Comparison of ENCODE assay signal across 16 cellular contexts in the genomic region with DNA sequence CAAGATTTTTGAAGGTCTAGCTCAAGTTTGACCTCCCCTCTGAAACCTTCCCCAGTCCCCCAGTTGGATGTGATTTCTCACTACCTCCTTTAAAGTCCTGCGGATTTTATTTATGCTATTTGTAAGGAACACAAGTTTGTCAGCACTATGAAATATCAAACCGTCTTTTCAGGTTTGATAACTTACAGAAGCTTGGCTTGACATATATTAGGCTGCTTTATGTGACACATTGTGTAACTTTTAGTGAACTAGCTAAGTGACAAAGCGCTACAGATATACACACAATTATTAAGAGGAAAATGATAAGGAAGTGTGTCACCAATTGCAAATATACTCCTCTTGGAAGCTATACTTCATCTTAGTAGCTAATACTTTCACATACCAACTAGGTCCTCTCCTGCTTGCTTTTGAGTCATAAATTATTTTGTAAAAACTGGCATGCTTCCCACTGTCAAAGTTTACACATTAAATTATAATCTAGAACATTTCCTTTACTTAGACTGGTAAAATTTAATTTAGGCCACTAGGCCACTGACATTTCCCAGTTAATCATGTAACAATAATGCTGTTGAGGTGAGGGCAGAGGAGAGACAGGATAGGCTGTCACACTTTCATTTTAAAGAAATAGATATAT.
"Had no signal": no experiment of that assay in that cellular context is flagged by ENCODE, and none has a peak within 500 bp of the region (broad histone marks: within the 10 kb centered on the region; RNA-seq: fewer than 3 reads in every experiment).

No MANE protein-coding gene starts in this region.

- FAIRE-seq: kidney, pancreas had no signal

- H3K9me3 ChIP-seq: adrenal gland, pancreas had no signal

- H3K27ac Mint-ChIP-seq: activated B cell treated with CpG ODN at 0.5 μM for 24 hours; activated naive CD4-positive, alpha-beta T cell treated with anti-CD3 and anti-CD28 coated beads for 36 hours; activated T-helper 17 cell treated with anti-CD3 and anti-CD28 coated beads, Interleukin-2, amount 50 U/mL, for 72 hours; dendritic cell treated with granulocyte-macrophage colony-stimulating factor and Interleukin-4, amounts not matched to agents 40 ng/mL and 50 ng/mL, for 4 days; effector memory CD8-positive, alpha-beta T cell; nephron progenitor cell; T-helper 1 cell treated with Interleukin-12 subunit alpha and Interleukin-12 subunit beta and Interleukin-4 antibody, amounts not matched to agents 30 μg/mL and 1 μg/mL, for 36 hours had no signal

- H3K4me1 Mint-ChIP-seq: activated B cell treated with CpG ODN at 0.5 μM for 24 hours; activated T-helper 17 cell treated with anti-CD3 and anti-CD28 coated beads, Interleukin-2, amount 50 U/mL, for 72 hours; central memory CD8-positive, alpha-beta T cell; nephron progenitor cell had no signal

- H3K4me3 Mint-ChIP-seq: activated B cell treated with CpG ODN at 0.5 μM for 24 hours; activated naive CD4-positive, alpha-beta T cell treated with anti-CD3 and anti-CD28 coated beads for 36 hours; activated T-helper 17 cell treated with anti-CD3 and anti-CD28 coated beads, Interleukin-2, amount 50 U/mL, for 72 hours; central memory CD8-positive, alpha-beta T cell; dendritic cell treated with granulocyte-macrophage colony-stimulating factor and Interleukin-4, amounts not matched to agents 40 ng/mL and 50 ng/mL, for 4 days; effector memory CD8-positive, alpha-beta T cell; nephron progenitor cell; T-helper 1 cell treated with Interleukin-12 subunit alpha and Interleukin-12 subunit beta and Interleukin-4 antibody, amounts not matched to agents 30 μg/mL and 1 μg/mL, for 36 hours had no signal

- H3K27me3 Mint-ChIP-seq: activated B cell treated with CpG ODN at 0.5 μM for 24 hours; activated T-helper 17 cell treated with anti-CD3 and anti-CD28 coated beads, Interleukin-2, amount 50 U/mL, for 72 hours; central memory CD8-positive, alpha-beta T cell; dendritic cell treated with granulocyte-macrophage colony-stimulating factor and Interleukin-4, amounts not matched to agents 40 ng/mL and 50 ng/mL, for 4 days; effector memory CD8-positive, alpha-beta T cell had no signal

- DNase-seq: activated B cell treated with CpG ODN at 0.5 μM for 24 hours; activated CD4-positive, alpha-beta T cell treated with anti-CD3 and anti-CD28 coated beads, Interleukin-2, amount 50 U/mL, for 1 hour; activated naive CD4-positive, alpha-beta T cell treated with anti-CD3 and anti-CD28 coated beads for 36 hours; activated T-cell treated with anti-CD3 and anti-CD28 coated beads for 4 hours; adrenal gland; effector memory CD8-positive, alpha-beta T cell; foreskin keratinocyte; kidney; left ventricle myocardium superior; nephron progenitor cell; pancreas; retina had no signal

- H3K27me3 ChIP-seq: adrenal gland, foreskin keratinocyte, pancreas had no signal

- H3K36me3 ChIP-seq: adrenal gland, pancreas had no signal

- H3K4me3 ChIP-seq: adrenal gland, pancreas had no signal

- ATAC-seq: activated T-helper 17 cell treated with anti-CD3 and anti-CD28 coated beads, Interleukin-2, amount 50 U/mL, for 72 hours; effector memory CD8-positive, alpha-beta T cell; foreskin keratinocyte; left ventricle myocardium superior had no signal

- H3K27ac ChIP-seq: adrenal gland, foreskin keratinocyte, pancreas had no signal

- H3K4me1 ChIP-seq: adrenal gland, foreskin keratinocyte, pancreas had no signal

- H3K9me3 Mint-ChIP-seq: activated B cell treated with CpG ODN at 0.5 μM for 24 hours; activated naive CD4-positive, alpha-beta T cell treated with anti-CD3 and anti-CD28 coated beads for 36 hours; activated T-helper 17 cell treated with anti-CD3 and anti-CD28 coated beads, Interleukin-2, amount 50 U/mL, for 72 hours; effector memory CD8-positive, alpha-beta T cell had no signal
